Comparison of ENCODE assay signal across 27 cellular contexts in genomic region chr5:14077501-14077900, GRCh38.
"Had no signal": no experiment of that assay in that cellular context is flagged by ENCODE, and none has a peak within 500 bp of the region (broad histone marks: within the 10 kb centered on the region; RNA-seq: fewer than 3 reads in every experiment).

No MANE protein-coding gene starts in this region.

- H3K27me3 ChIP-seq: adrenal gland, body of pancreas had no signal

- FAIRE-seq: colon, endometrium, endothelial cell of umbilical vein, frontal cortex had no signal

- H3K27ac ChIP-seq: adrenal gland, body of pancreas had no signal

- ATAC-seq: activated CD8-positive, alpha-beta T cell treated with anti-CD3 and anti-CD28 coated beads for 36 hours; activated naive CD8-positive, alpha-beta T cell treated with anti-CD3 and anti-CD28 coated beads, Interleukin-2, amount 50 U/mL, for 24 hours; activated T-cell treated with anti-CD3 and anti-CD28 coated beads, Interleukin-2, amount 50 U/mL, for 4 hours; activated T-helper 17 cell treated with anti-CD3 and anti-CD28 coated beads, Interleukin-2, amount 50 U/mL, for 72 hours; body of pancreas; effector memory CD8-positive, alpha-beta T cell; esophagus mucosa had no signal

- H3K4me3 ChIP-seq: adrenal gland, body of pancreas had no signal

- H3K9me3 ChIP-seq: adrenal gland, body of pancreas had no signal

- H3K36me3 ChIP-seq: adrenal gland had no signal

- DNase-seq: activated CD4-positive, alpha-beta T cell treated with anti-CD3 and anti-CD28 coated beads for 48 hours; activated CD4-positive, alpha-beta T cell treated with anti-CD3 and anti-CD28 coated beads, Interleukin-2, amount 50 U/mL, for 1 hour; activated CD4-positive, alpha-beta T cell treated with anti-CD3 and anti-CD28 coated beads, Interleukin-2, amount 50 U/mL, for 48 hours; activated CD8-positive, alpha-beta memory T cell treated with anti-CD3 and anti-CD28 coated beads for 24 hours; activated CD8-positive, alpha-beta T cell treated with anti-CD3 and anti-CD28 coated beads for 36 hours; activated effector memory CD4-positive, alpha-beta T cell treated with anti-CD3 and anti-CD28 coated beads, Interleukin-2, amount 50 U/mL, for 16 hours; activated naive CD4-positive, alpha-beta T cell treated with anti-CD3 and anti-CD28 coated beads for 36 hours; activated naive CD8-positive, alpha-beta T cell treated with anti-CD3 and anti-CD28 coated beads for 36 hours; activated naive CD8-positive, alpha-beta T cell treated with anti-CD3 and anti-CD28 coated beads, Interleukin-2, amount 50 U/mL, for 24 hours; activated T-cell treated with anti-CD3 and anti-CD28 coated beads, Interleukin-2, amount 50 U/mL, for 4 hours; adrenal gland; amygdala; aorta; body of pancreas; caudate nucleus; cortex of kidney; dermis blood vessel endothelial cell; effector CD4-positive, alpha-beta T cell; effector memory CD8-positive, alpha-beta T cell; foreskin fibroblast; T-helper 2 cell had no signal

- H3K4me1 ChIP-seq: adrenal gland, body of pancreas had no signal
